Comparison of ENCODE assay signal across 8 cellular contexts in genomic region chr2:218068721-218069334, GRCh38. TPM values are rescaled to one million over a fixed set of nuclear protein-coding genes. Genes with fewer than 3 reads are reported as not detected.
A peak's percentile ranks its signal among the peaks of the same experiment; 100 is the strongest.
DNase-seq lines count a peak whose midpoint lies in the region; ATAC-seq and TF ChIP-seq lines count a peak whose summit lies in the region.
"Not testable (repeated sequence)": the region's sequence is repeated elsewhere in the genome, so short reads cannot be mapped to it uniquely, and the experiment has no call there.

Gene RUFY4, plus strand, starts transcription at chr2:218069253. Its CDS starts 1,353 bp downstream, at chr2:218070606.

- H3K36me3 Mint-ChIP-seq in Calu3 (ENCODE audit: insufficient read depth, unreplicated experiment) = not testable (repeated sequence)

- H3K9me3 ChIP-seq in NT2/D1 (ENCODE audit: insufficient read depth, low read length); mononuclear cell (ENCODE audit: low read depth, low read length): not testable (repeated sequence)

- not testable (repeated sequence) for H3K36me3 ChIP-seq in NT2/D1 (ENCODE audit: insufficient read depth, insufficient read length, low read length)

- peaks cover 90% of the 10 kb centered on the region for H3K27me3 Mint-ChIP-seq in Calu3 (ENCODE audit: unreplicated experiment)

- not testable (repeated sequence) for H3K4me1 Mint-ChIP-seq in Calu3 (ENCODE audit: low read depth, unreplicated experiment)

- peak within 1 kb of the TSS; percentile 27 for H3K9ac ChIP-seq in NT2/D1 (ENCODE audit: insufficient read length, low read depth)

- intact Hi-C loops in Calu3 (cut with micrococcal nuclease; ENCODE audit: unreplicated experiment) = loop anchor here (2.0 kb wide), 1 partner anchor 284 kb away; no protein-coding TSS in a partner anchor

- peak within 1 kb of the TSS; percentile 70 for H3K4me3 Mint-ChIP-seq in Calu3 (ENCODE audit: low read depth, unreplicated experiment)

- not testable (repeated sequence) for BruUV-seq in Calu3 (replicated peaks; lab: Mats Ljungman, UMichigan)

- CTCF ChIA-PET in Calu3 (lab: Charles Lee) = interaction anchor here (1.0 to 1.4 kb wide), 2 partner anchors 280 to 283 kb away, joined by 4 to 15 read pairs; no protein-coding TSS in a partner anchor

- peaks cover 25% of the 10 kb centered on the region for H3K27me3 ChIP-seq in NT2/D1 (ENCODE audit: insufficient read depth, insufficient read length)
- not testable (repeated sequence) for H3K27me3 ChIP-seq in mononuclear cell (ENCODE audit: insufficient read depth, low read length)

- not testable (repeated sequence) for H3K4me3 ChIP-seq in NT2/D1 (ENCODE audit: insufficient read length, low read depth); epithelial cell of esophagus (ENCODE audit: low read length)
- H3K4me3 ChIP-seq in mononuclear cell (ENCODE audit: low read length) = peak within 1 kb of the TSS; percentile 25

- ATAC-seq in GM21528 (IDR thresholded peaks at IDR 0.05; ENCODE audit: low FRiP score, unreplicated experiment) = peak; percentile 76

- not testable (repeated sequence) for H3K9me3 Mint-ChIP-seq in Calu3 (ENCODE audit: low read depth, unreplicated experiment)

- TF ChIP-seq CTCF in Calu3 (IDR thresholded peaks at IDR 0.05; ENCODE audit: unreplicated experiment) (peak; percentile 91), epithelial cell of esophagus (IDR thresholded peaks at IDR 0.05; ENCODE audit: insufficient read depth, low read depth, low read length, missing control alignments) (peak; percentile 74)

- H3K27ac Mint-ChIP-seq in Calu3 (ENCODE audit: unreplicated experiment) = peak within 1 kb of the TSS; percentile 28

- peak; percentile 76 for DNase-seq in Calu3
- peak; percentile 32 for DNase-seq in HuH-7 (ENCODE audit: low spot score)
- DNase-seq in NT2/D1 (ENCODE audit: low read depth, low spot score) = peak; percentile 54
- DNase-seq in activated CD8-positive, alpha-beta memory T cell treated with anti-CD3 and anti-CD28 coated beads, Interleukin-2, amount 50 U/mL, for 24 hours (ENCODE audit: extremely low read depth) = peak; percentile 10
- DNase-seq in epithelial cell of esophagus (ENCODE audit: low read depth) = peak; percentile 59
- peak; percentile 19 to 34 for DNase-seq in stimulated activated CD8-positive, alpha-beta memory T cell treated with anti-CD3 and anti-CD28 coated beads, Interleukin-2, amount 100 ng/mL, for 1 hour (ENCODE audit: low read depth in 2 of 2)

- H3K4me1 ChIP-seq in NT2/D1 (ENCODE audit: insufficient read depth, insufficient read length) (peaks cover 13% of the 10 kb centered on the region), mononuclear cell (ENCODE audit: insufficient read depth, low read length) (peaks cover 42% of the 10 kb centered on the region)

RNA-seq across cellular contexts. Expression of gene RUFY4, which starts in this region (rescaled TPM):
- total RNA-seq in Calu3 (2022) (0.21 and 2.6 TPM in 2 replicates), mononuclear cell (1.0 TPM)

Comparison
In these comparisons a context has a peak if more than half of its experiments do, and no peak if none do; other contexts are left out.
1. DNase-seq: peak in every context shown above with its lines; median percentile 76 in Calu3; 59 in epithelial cell of esophagus; 54 in NT2/D1; 32 in HuH-7; 26 in stimulated activated CD8-positive, alpha-beta memory T cell treated with anti-CD3 and anti-CD28 coated beads, Interleukin-2, amount 100 ng/mL, for 1 hour; 10 in activated CD8-positive, alpha-beta memory T cell treated with anti-CD3 and anti-CD28 coated beads, Interleukin-2, amount 50 U/mL, for 24 hours.